Comparison of ENCODE assay signal across 28 cellular contexts in the genomic region with DNA sequence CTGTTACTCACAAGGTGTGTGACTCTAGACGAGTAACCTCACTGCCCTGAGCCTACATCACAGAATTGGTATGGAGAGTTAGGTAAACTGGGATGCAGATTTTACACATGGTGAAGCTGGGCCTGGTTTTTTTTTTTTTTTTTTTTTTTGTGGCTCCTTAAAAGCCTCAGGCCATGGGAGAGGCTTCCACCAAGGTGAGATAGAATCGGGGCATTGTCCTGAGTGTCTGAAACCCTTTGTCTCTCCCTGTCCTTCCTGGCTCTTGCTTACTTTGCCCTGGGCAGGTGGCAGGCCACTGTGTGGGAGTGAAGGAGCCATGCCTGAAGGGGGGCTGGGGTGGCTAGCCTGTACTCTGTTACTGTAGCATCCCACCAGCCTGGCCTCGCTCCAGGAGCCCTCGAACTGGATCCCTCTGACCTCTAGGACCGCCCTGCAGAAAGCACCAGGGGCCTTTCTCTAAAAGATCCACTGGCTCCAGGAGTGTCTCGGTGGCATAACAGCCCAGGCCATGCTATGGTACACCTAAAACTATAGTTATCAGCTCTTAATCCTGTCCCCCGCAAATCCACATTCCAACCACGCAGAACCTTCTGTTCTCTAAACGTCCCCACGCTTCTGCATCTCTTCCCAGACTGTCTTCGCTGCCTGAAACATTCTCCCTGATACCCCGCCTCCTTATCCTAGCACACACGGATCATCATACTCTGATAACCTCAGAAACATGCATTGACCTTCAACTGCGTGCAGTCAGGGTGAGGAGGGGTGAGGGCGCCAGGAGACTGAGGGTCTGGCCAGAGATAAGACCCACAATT. TPM values are rescaled to one million over a fixed set of nuclear protein-coding genes. Genes with fewer than 3 reads are reported as not detected.
A peak's percentile ranks its signal among the peaks of the same experiment; 100 is the strongest.
DNase-seq lines count a peak whose midpoint lies in the region; FAIRE-seq and TF ChIP-seq lines count a peak whose summit lies in the region.
"Had no signal": no experiment of that assay in that cellular context is flagged by ENCODE, and none has a peak within 500 bp of the region (broad histone marks: within the 10 kb centered on the region; RNA-seq: fewer than 3 reads in every experiment).

No MANE protein-coding gene starts in this region.

- H2BK5ac ChIP-seq in H1 (ENCODE audit: low read depth, low read length), result no peak overlapping the region

- DNase-seq in Ammon's horn (ENCODE audit: low spot score) (peak; percentile 40), NCI-H226 (peak; percentile 14), H1 (ENCODE audit: low read depth in 1 of 2, low spot score in 2 of 2) (peak in 1 of 2 experiments; percentile 31), mesenteric fat pad (ENCODE audit: low spot score) (peak; percentile 75), EL (no peak), AML-193 (lab: John Stamatoyannopoulos, UW) (no peak)
- DNase-seq in activated CD4-positive, alpha-beta memory T cell treated with anti-CD3 and anti-CD28 coated beads for 36 hours, result no peak
- DNase-seq: activated CD4-positive, alpha-beta T cell treated with anti-CD3 and anti-CD28 coated beads, Interleukin-2, amount 50 U/mL, for 4 hours; activated CD4-positive, CD25-positive, alpha-beta regulatory T cell; activated gamma-delta T cell; activated T-cell treated with anti-CD3 and anti-CD28 coated beads for 4 hours; Calu3; DND-41; NCI-H1048; NCI-H187; NCI-H774; Right ventricle myocardium superior; spleen; stimulated activated CD4-positive, alpha-beta T cell treated with anti-CD3 and anti-CD28 coated beads, Interleukin-2, amount 100 ng/mL, for 48 hours; substantia nigra; upper lobe of right lung had no signal

- H3K36me3 Mint-ChIP-seq in activated CD4-positive, alpha-beta memory T cell treated with anti-CD3 and anti-CD28 coated beads for 36 hours, result no peaks in the 10 kb centered on the region
- H3K36me3 Mint-ChIP-seq: brain; stimulated activated effector memory CD8-positive, alpha-beta T cell treated with anti-CD3 and anti-CD28 coated beads, Interleukin-12 subunit alpha, Interleukin-12 subunit beta, amount 100 ng/mL, for 72 hours had no signal

- H3K18ac ChIP-seq in H1 (ENCODE audit: extremely low read depth, low read length), result no peak overlapping the region

- no peak overlapping the region for H3K27ac ChIP-seq in H1 (ENCODE audit: low read depth, low read length)
- H3K27ac ChIP-seq: prostate gland, spleen, upper lobe of right lung had no signal

- no peaks in the 10 kb centered on the region for H3K9me3 ChIP-seq in H1 (ENCODE audit: insufficient read depth in 2 of 2, low read depth in 1 of 2, low read length in 1 of 2)
- H3K9me3 ChIP-seq: prostate gland, spleen, upper lobe of right lung had no signal

- no peak overlapping the region for H2AK5ac ChIP-seq in H1 (ENCODE audit: low read depth, low read length)

- no peak overlapping the region for H2BK120ac ChIP-seq in H1 (replicated peaks; ENCODE audit: low read depth, low read length)

- no peak overlapping the region for H3K23ac ChIP-seq in H1 (ENCODE audit: insufficient read length)

- no peaks in the 10 kb centered on the region; a peak in 2 of 7 replicates for H3K27me3 ChIP-seq in H1 (replicated peaks in 1 of 4; ENCODE audit: control insufficient read depth in 3 of 4, extremely low read depth in 1 of 4, insufficient read depth in 3 of 4, low read length in 3 of 4)
- H3K27me3 ChIP-seq: spleen, upper lobe of right lung had no signal

- no peak overlapping the region for H3K27ac Mint-ChIP-seq in activated CD4-positive, alpha-beta memory T cell treated with anti-CD3 and anti-CD28 coated beads for 36 hours
- H3K27ac Mint-ChIP-seq: stimulated activated effector memory CD8-positive, alpha-beta T cell treated with anti-CD3 and anti-CD28 coated beads, Interleukin-12 subunit alpha, Interleukin-12 subunit beta, amount 100 ng/mL, for 72 hours had no signal

- H3K4me3 ChIP-seq in H1 (ENCODE audit: extremely low read depth in 1 of 4, insufficient read depth in 2 of 4, low read depth in 3 of 4, low read length in 4 of 4), result no peak overlapping the region
- H3K4me3 ChIP-seq: prostate gland, spleen, upper lobe of right lung had no signal

- no peak overlapping the region for H3K4me2 ChIP-seq in H1 (ENCODE audit: insufficient read depth in 1 of 2, low read depth in 2 of 2, low read length in 2 of 2)

- no peaks in the 10 kb centered on the region for H3K4me1 ChIP-seq in H1 (replicated peaks in 1 of 4; ENCODE audit: control insufficient read depth in 3 of 4, insufficient read depth in 4 of 4, low read length in 3 of 4)
- H3K4me1 ChIP-seq: prostate gland, upper lobe of right lung had no signal

- peaks cover 2% of the 10 kb centered on the region; the same call in 1 of the 2 replicates for H3K23me2 ChIP-seq in H1 (ENCODE audit: low read depth, low read length)

- no peak overlapping the region for H4K8ac ChIP-seq in H1 (ENCODE audit: extremely low read depth, insufficient read depth, low read length)

- no peak overlapping the region for H4K91ac ChIP-seq in H1 (replicated peaks; ENCODE audit: insufficient read length, low read length)

- intact Hi-C loops in activated CD4-positive, alpha-beta memory T cell treated with anti-CD3 and anti-CD28 coated beads for 36 hours (cut with micrococcal nuclease), result no loop called here

- H3K79me1 ChIP-seq in H1 (ENCODE audit: low read depth, low read length), result no peaks in the 10 kb centered on the region

- peak overlapping the region; percentile 2; the same call in 1 of the 2 replicates for H2AFZ ChIP-seq in H1 (ENCODE audit: low read length)

- no peaks in the 10 kb centered on the region for H3K79me2 ChIP-seq in H1 (ENCODE audit: control insufficient read depth in 1 of 2, insufficient read depth in 2 of 2, low read length in 2 of 2)

- POLR2A ChIA-PET in H1 (lab: Charles Lee; ENCODE audit: partially characterized antibody), result no interaction called here
- POLR2A ChIA-PET in activated CD4-positive, alpha-beta memory T cell treated with anti-CD3 and anti-CD28 coated beads for 36 hours (lab: Charles Lee), result no interaction called here

- H2BK12ac ChIP-seq in H1 (ENCODE audit: low read depth, low read length), result no peak overlapping the region

- TF ChIP-seq EP300 in H1 (IDR thresholded peaks at IDR 0.05; ENCODE audit: borderline replicate concordance in 1 of 2, low read depth in 2 of 2, low read length in 2 of 2), result no peak

- H3K4ac ChIP-seq in H1 (replicated peaks; ENCODE audit: insufficient read length, low read depth, low read length), result no peak overlapping the region

- H2BK15ac ChIP-seq in H1 (ENCODE audit: low read length), result no peak overlapping the region

- TF ChIP-seq POLR2A in H1 (IDR thresholded peaks at IDR 0.05; ENCODE audit: control extremely low read depth in 1 of 2, low read depth in 2 of 2, low read length in 2 of 2), result no peak

- H3K4me3 Mint-ChIP-seq in activated CD4-positive, alpha-beta memory T cell treated with anti-CD3 and anti-CD28 coated beads for 36 hours, result no peak overlapping the region
- H3K4me3 Mint-ChIP-seq: brain; stimulated activated effector memory CD8-positive, alpha-beta T cell treated with anti-CD3 and anti-CD28 coated beads, Interleukin-12 subunit alpha, Interleukin-12 subunit beta, amount 100 ng/mL, for 72 hours had no signal

- no peak overlapping the region for H3K56ac ChIP-seq in H1 (replicated peaks; ENCODE audit: insufficient read length, low read depth, low read length)

- no peaks in the 10 kb centered on the region for H3K9me3 Mint-ChIP-seq in activated CD4-positive, alpha-beta memory T cell treated with anti-CD3 and anti-CD28 coated beads for 36 hours
- H3K9me3 Mint-ChIP-seq: brain; stimulated activated effector memory CD8-positive, alpha-beta T cell treated with anti-CD3 and anti-CD28 coated beads, Interleukin-12 subunit alpha, Interleukin-12 subunit beta, amount 100 ng/mL, for 72 hours had no signal

- H3K4me1 Mint-ChIP-seq in activated CD4-positive, alpha-beta memory T cell treated with anti-CD3 and anti-CD28 coated beads for 36 hours (ENCODE audit: low read depth), result peaks cover 27% of the 10 kb centered on the region

- CTCF ChIA-PET in H1 (lab: Charles Lee; ENCODE audit: partially characterized antibody), result interaction anchor here (1.0 to 1.9 kb wide), 3 partner anchors 15 to 101 kb away, joined by 3 to 4 read pairs (median 3); partner anchors contain the start of gene VTN
- CTCF ChIA-PET in activated CD4-positive, alpha-beta memory T cell treated with anti-CD3 and anti-CD28 coated beads for 36 hours (lab: Charles Lee), result interaction anchor here (0.8 kb wide), 1 partner anchor 55 kb away, joined by 3 read pairs; no protein-coding TSS in a partner anchor

- H3K9ac ChIP-seq in H1 (replicated peaks in 1 of 4; ENCODE audit: extremely low read depth in 1 of 4, low read depth in 3 of 4, low read length in 3 of 4), result no peak overlapping the region

- WGBS in H1 (ENCODE audit: extremely low coverage in 1 of 2, insufficient coverage in 1 of 2, insufficient read length in 1 of 2, insufficient replicate concordance in 2 of 2, low coverage in 1 of 2, low lambda C conversion rate in 2 of 2, missing lambda C conversion rate in 1 of 2), 2 experiments, result 88% methylated on average over 15 of the region's 15 CpGs; no CpG with 5 or more reads in 1 of the 2 experiments

- no peaks in the 10 kb centered on the region for H4K20me1 ChIP-seq in H1 (replicated peaks in 1 of 2; ENCODE audit: control insufficient read depth in 1 of 2, insufficient read depth in 2 of 2, low read length in 2 of 2)

- no peak for TF ChIP-seq CTCF in H1 (IDR thresholded peaks at IDR 0.05; ENCODE audit: control extremely low read depth in 1 of 3, insufficient read depth in 1 of 3, low read depth in 1 of 3, low read length in 3 of 3)

- no peak overlapping the region for H2BK20ac ChIP-seq in H1 (ENCODE audit: low read length)

- no peak overlapping the region for H4K5ac ChIP-seq in H1 (ENCODE audit: insufficient read length, low read depth, low read length)

- TF ChIP-seq RAD21 in H1 (IDR thresholded peaks at IDR 0.05 in 1 of 2, conservative IDR thresholded peaks at IDR 0.05 in 1 of 2; ENCODE audit: low read depth in 2 of 2, low read length in 2 of 2), result no peak

- H3K14ac ChIP-seq in H1 (ENCODE audit: insufficient read length), result no peak overlapping the region

- no peaks in the 10 kb centered on the region for H3K36me3 ChIP-seq in H1 (ENCODE audit: control insufficient read depth in 2 of 4, insufficient read depth in 4 of 4, low read length in 3 of 4)
- H3K36me3 ChIP-seq: prostate gland, spleen, upper lobe of right lung had no signal

- H3K27me3 Mint-ChIP-seq in activated CD4-positive, alpha-beta memory T cell treated with anti-CD3 and anti-CD28 coated beads for 36 hours, result peaks cover 7% of the 10 kb centered on the region

- FAIRE-seq in H1 (lab: Jason Lieb, UNC), result no peak
- FAIRE-seq: endometrium had no signal

RNA-seq across cellular contexts. Expression of gene SLC13A2, which starts 1.7 kb away (rescaled TPM):
- not detected in 2 replicates for total RNA-seq in H1 (2021; fragmentation: NEBNext Ultra II Directional; extraction: Animal tissue kit (Norgen Biotek cat#: 25700))
- polyA plus RNA-seq in H1 (2011; rRNA removed), result not detected in 2 replicates
- polyA plus RNA-seq in H1 (2011; cell fraction: cytosol; rRNA removed), result not detected
- not detected for polyA plus RNA-seq in H1 (2011; cell fraction: nucleus; rRNA removed)
- not detected in 4 replicates for polyA plus RNA-seq in H1 (2012, experiment 1 of 2)
- polyA plus RNA-seq in H1 (2012, experiment 2 of 2), result not detected
- not detected for polyA plus RNA-seq in H1 (2013, experiment 1 of 2)
- not detected for polyA plus RNA-seq in H1 (2013, experiment 2 of 2)
- not detected in 2 replicates for polyA minus RNA-seq in H1 (2011; rRNA and poly(A)+ RNA removed)
- polyA minus RNA-seq in H1 (2011; cell fraction: cytosol; rRNA and poly(A)+ RNA removed), result not detected
- not detected for polyA minus RNA-seq in H1 (2011; cell fraction: nucleus; rRNA and poly(A)+ RNA removed)
- 0.10 TPM for total RNA-seq in mesenteric fat pad
- not detected for total RNA-seq in activated CD4-positive, alpha-beta memory T cell treated with anti-CD3 and anti-CD28 coated beads for 36 hours
- total RNA-seq: Calu3, fibroblast of lung, kidney epithelial cell, lung microvascular endothelial cell, Right ventricle myocardium superior, spleen had no signal
- polyA plus RNA-seq: fibroblast of lung had no signal

RNA-seq across cellular contexts. Expression of gene FOXN1, which starts 34.4 kb away (rescaled TPM):
- not detected in 2 replicates for total RNA-seq in H1 (2021; fragmentation: NEBNext Ultra II Directional; extraction: Animal tissue kit (Norgen Biotek cat#: 25700))
- polyA plus RNA-seq in H1 (2011; rRNA removed), result not detected in 2 replicates
- polyA plus RNA-seq in H1 (2011; cell fraction: cytosol; rRNA removed), result not detected
- not detected for polyA plus RNA-seq in H1 (2011; cell fraction: nucleus; rRNA removed)
- not detected in 4 replicates for polyA plus RNA-seq in H1 (2012, experiment 1 of 2)
- polyA plus RNA-seq in H1 (2012, experiment 2 of 2), result not detected
- not detected for polyA plus RNA-seq in H1 (2013, experiment 1 of 2)
- not detected for polyA plus RNA-seq in H1 (2013, experiment 2 of 2)
- polyA minus RNA-seq in H1 (2011; rRNA and poly(A)+ RNA removed), result not detected in 2 replicates
- polyA minus RNA-seq in H1 (2011; cell fraction: cytosol; rRNA and poly(A)+ RNA removed), result not detected
- not detected for polyA minus RNA-seq in H1 (2011; cell fraction: nucleus; rRNA and poly(A)+ RNA removed)
- total RNA-seq in mesenteric fat pad, result not detected
- total RNA-seq in activated CD4-positive, alpha-beta memory T cell treated with anti-CD3 and anti-CD28 coated beads for 36 hours, result not detected
- total RNA-seq: Calu3, fibroblast of lung, kidney epithelial cell, lung microvascular endothelial cell, Right ventricle myocardium superior, spleen had no signal
- polyA plus RNA-seq: fibroblast of lung, spleen had no signal

Comparison
In these comparisons a context has a peak if more than half of its experiments do, and no peak if none do; other contexts are left out.
1. DNase-seq: peak in Ammon's horn (single experiment), NCI-H226 (single experiment) and mesenteric fat pad (single experiment); none in activated CD4-positive, alpha-beta memory T cell treated with anti-CD3 and anti-CD28 coated beads for 36 hours (single experiment), EL (single experiment) and AML-193 (0 of 2).